1 cellular context compared by ENCODE assay signal in the genomic region with DNA sequence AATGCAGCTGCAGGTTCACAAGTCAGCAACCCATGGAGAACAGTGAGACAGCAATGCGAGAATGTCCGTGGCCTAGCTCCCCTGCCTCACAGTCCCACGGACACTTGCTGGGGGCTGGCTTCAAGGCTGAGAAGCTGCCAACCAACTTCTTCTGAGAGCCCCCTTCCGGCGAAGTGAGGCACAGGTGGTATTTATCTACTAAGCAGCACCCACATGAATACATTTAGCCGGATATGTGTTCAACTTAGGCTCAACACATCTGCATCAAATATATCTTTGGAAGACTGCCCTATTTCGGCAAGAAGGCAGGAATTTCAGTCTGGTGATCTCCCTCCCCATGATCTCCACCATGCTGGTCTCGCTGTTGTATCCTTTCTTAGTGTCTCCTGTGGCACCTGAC.
TF ChIP-seq lines count a peak whose summit lies in the region.

No MANE protein-coding gene starts in this region.

TF ChIP-seq in GM12878, 131 proteins besides CTCF, POLR2A, EP300 and RAD21 (continued from another document):
- TF ChIP-seq, protein P1, sequence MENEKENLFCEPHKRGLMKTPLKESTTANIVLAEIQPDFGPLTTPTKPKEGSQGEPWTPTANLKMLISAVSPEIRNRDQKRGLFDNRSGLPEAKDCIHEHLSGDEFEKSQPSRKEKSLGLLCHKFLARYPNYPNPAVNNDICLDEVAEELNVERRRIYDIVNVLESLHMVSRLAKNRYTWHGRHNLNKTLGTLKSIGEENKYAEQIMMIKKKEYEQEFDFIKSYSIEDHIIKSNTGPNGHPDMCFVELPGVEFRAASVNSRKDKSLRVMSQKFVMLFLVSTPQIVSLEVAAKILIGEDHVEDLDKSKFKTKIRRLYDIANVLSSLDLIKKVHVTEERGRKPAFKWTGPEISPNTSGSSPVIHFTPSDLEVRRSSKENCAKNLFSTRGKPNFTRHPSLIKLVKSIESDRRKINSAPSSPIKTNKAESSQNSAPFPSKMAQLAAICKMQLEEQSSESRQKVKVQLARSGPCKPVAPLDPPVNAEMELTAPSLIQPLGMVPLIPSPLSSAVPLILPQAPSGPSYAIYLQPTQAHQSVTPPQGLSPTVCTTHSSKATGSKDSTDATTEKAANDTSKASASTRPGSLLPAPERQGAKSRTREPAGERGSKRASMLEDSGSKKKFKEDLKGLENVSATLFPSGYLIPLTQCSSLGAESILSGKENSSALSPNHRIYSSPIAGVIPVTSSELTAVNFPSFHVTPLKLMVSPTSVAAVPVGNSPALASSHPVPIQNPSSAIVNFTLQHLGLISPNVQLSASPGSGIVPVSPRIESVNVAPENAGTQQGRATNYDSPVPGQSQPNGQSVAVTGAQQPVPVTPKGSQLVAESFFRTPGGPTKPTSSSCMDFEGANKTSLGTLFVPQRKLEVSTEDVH (IDR thresholded peaks at IDR 0.05; ENCODE audit: low read depth, partially characterized antibody), result no peak
- TF ChIP-seq ZNF622 (IDR thresholded peaks at IDR 0.05) (no peak), SUZ12 (IDR thresholded peaks at IDR 0.05; ENCODE audit: unreplicated experiment) (no peak)
